1 cellular context compared by ENCODE assay signal in genomic region chr17:57369509-57369945, GRCh38.
TF ChIP-seq lines count a peak whose summit lies in the region.

No MANE protein-coding gene starts in this region.

TF ChIP-seq in GM12878, 131 proteins besides CTCF, POLR2A, EP300 and RAD21 (continued from another document):
- TF ChIP-seq, protein P1, sequence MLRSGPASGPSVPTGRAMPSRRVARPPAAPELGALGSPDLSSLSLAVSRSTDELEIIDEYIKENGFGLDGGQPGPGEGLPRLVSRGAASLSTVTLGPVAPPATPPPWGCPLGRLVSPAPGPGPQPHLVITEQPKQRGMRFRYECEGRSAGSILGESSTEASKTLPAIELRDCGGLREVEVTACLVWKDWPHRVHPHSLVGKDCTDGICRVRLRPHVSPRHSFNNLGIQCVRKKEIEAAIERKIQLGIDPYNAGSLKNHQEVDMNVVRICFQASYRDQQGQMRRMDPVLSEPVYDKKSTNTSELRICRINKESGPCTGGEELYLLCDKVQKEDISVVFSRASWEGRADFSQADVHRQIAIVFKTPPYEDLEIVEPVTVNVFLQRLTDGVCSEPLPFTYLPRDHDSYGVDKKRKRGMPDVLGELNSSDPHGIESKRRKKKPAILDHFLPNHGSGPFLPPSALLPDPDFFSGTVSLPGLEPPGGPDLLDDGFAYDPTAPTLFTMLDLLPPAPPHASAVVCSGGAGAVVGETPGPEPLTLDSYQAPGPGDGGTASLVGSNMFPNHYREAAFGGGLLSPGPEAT (IDR thresholded peaks at IDR 0.05; ENCODE audit: low read depth): no peak; the same call in 1 of the 2 replicates
- TF ChIP-seq CHD4 (IDR thresholded peaks at IDR 0.05): no peak
